In the genomic region with DNA sequence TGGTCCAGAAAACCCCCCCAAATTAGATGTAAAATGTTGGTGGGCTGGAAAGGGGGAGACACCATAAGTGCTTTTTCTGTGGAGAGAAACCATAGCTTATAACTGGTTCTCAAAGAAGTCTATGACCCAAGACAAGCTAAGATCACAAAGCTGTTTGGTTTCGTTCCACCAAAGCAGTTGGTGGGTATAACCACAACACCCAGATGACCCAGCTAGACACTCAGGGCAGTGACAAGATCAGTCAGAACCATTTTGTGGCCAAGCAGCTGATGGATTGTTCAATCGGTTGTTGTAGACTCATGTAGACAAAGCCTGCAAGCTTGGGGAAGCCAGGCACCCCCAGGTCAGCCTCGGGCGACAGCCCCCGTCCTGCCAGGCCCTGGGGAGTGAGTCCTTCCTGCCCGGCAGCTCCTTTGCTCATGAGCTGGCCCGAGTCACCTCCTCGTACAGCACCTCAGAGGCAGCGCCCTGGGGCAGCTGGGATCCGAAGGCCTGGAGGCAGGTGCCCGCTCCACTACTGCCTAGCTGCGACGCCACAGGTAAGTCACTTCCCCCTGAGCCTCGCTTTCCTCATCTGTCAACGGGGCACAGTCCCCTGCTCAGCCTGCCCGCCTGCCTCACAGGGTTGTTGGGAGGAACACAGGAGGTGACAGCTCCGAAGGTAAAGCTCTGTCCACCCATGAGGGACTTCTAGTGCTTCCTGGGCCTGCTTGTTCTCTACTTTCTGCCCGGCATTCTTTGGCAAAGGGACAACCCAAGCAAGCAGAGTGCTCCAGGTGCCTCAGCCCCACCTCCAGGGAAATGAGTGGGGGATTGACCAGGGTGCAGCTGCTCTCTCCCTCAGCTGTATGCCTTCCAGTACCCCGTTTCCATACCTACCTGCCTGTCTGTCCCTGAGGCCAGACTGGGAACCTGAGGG, we compare ENCODE assay signal across 31 cellular contexts.
DNase-seq lines count a peak whose midpoint lies in the region; ATAC-seq, FAIRE-seq and TF ChIP-seq lines count a peak whose summit lies in the region.
"Had no signal": no experiment of that assay in that cellular context is flagged by ENCODE, and none has a peak within 500 bp of the region (broad histone marks: within the 10 kb centered on the region; RNA-seq: fewer than 3 reads in every experiment).

No MANE protein-coding gene starts in this region.

- H3K27me3 ChIP-seq in H1 (replicated peaks in 1 of 4; ENCODE audit: control insufficient read depth in 3 of 4, extremely low read depth in 1 of 4, insufficient read depth in 3 of 4, low read length in 3 of 4) (no peaks in the 10 kb centered on the region), pancreas (no peaks in the 10 kb centered on the region)
- H3K27me3 ChIP-seq: neutrophil had no signal

- no peak for TF ChIP-seq RAD21 in H1 (IDR thresholded peaks at IDR 0.05 in 1 of 2, conservative IDR thresholded peaks at IDR 0.05 in 1 of 2; ENCODE audit: low read depth in 2 of 2, low read length in 2 of 2)

- CTCF ChIA-PET in activated naive CD4-positive, alpha-beta T cell treated with anti-CD3 and anti-CD28 coated beads for 36 hours (lab: Charles Lee): no interaction called here
- CTCF ChIA-PET in H1 (lab: Charles Lee; ENCODE audit: partially characterized antibody): interaction anchor here (0.7 to 1.7 kb wide), 6 partner anchors 8 to 180 kb away, joined by 3 to 7 read pairs (median 4); no protein-coding TSS in a partner anchor
- CTCF ChIA-PET in activated CD4-positive, alpha-beta memory T cell treated with anti-CD3 and anti-CD28 coated beads, Interleukin-2, amount 10 ng/mL, durations not matched to agents 7 days and 5 days (lab: Charles Lee): no interaction called here

- H2BK120ac ChIP-seq in H1 (replicated peaks; ENCODE audit: low read depth, low read length): no peak overlapping the region

- H4K8ac ChIP-seq in H1 (ENCODE audit: extremely low read depth, insufficient read depth, low read length): peak overlapping the region; percentile 64; the same call in 1 of the 2 replicates

- no peaks in the 10 kb centered on the region for H3K79me2 ChIP-seq in H1 (ENCODE audit: control insufficient read depth in 1 of 2, insufficient read depth in 2 of 2, low read length in 2 of 2)

- no peak overlapping the region for H3K4ac ChIP-seq in H1 (replicated peaks; ENCODE audit: insufficient read length, low read depth, low read length)

- intact Hi-C loops in activated naive CD4-positive, alpha-beta T cell treated with anti-CD3 and anti-CD28 coated beads for 36 hours (cut with micrococcal nuclease): no loop called here
- intact Hi-C loops in pancreas (cut with DNase I): no loop called here
- intact Hi-C loops in left ventricle myocardium superior (cut with micrococcal nuclease): no loop called here

- TF ChIP-seq CTCF in H1 (IDR thresholded peaks at IDR 0.05; ENCODE audit: control extremely low read depth in 1 of 3, insufficient read depth in 1 of 3, low read depth in 1 of 3, low read length in 3 of 3) (no peak), pancreas (IDR thresholded peaks at IDR 0.05) (no peak)

- H3K27ac Mint-ChIP-seq in activated naive CD4-positive, alpha-beta T cell treated with anti-CD3 and anti-CD28 coated beads, Interleukin-2, amount 50 U/mL, for 24 hours: peak overlapping the region; percentile 35
- H3K27ac Mint-ChIP-seq in activated naive CD4-positive, alpha-beta T cell treated with anti-CD3 and anti-CD28 coated beads for 36 hours: no peak overlapping the region
- no peak overlapping the region for H3K27ac Mint-ChIP-seq in activated CD4-positive, alpha-beta memory T cell treated with anti-CD3 and anti-CD28 coated beads, Interleukin-2, amount 10 ng/mL, durations not matched to agents 7 days and 5 days
- H3K27ac Mint-ChIP-seq: activated T-cell treated with anti-CD3 and anti-CD28 coated beads, Interleukin-2, amount 50 U/mL, for 72 hours; CD8-positive, alpha-beta T cell; GM23338; HFFc6; immature natural killer cell; T-helper 1 cell treated with Interleukin-12 subunit alpha and Interleukin-12 subunit beta and Interleukin-4 antibody, amounts not matched to agents 30 μg/mL and 1 μg/mL, for 36 hours; type B pancreatic cell had no signal

- no peak overlapping the region for H2AK5ac ChIP-seq in H1 (ENCODE audit: low read depth, low read length)

- TF ChIP-seq POLR2A in H1 (IDR thresholded peaks at IDR 0.05; ENCODE audit: control extremely low read depth in 1 of 2, low read depth in 2 of 2, low read length in 2 of 2): no peak

- H2BK15ac ChIP-seq in H1 (ENCODE audit: low read length): no peak overlapping the region

- H3K23me2 ChIP-seq in H1 (ENCODE audit: low read depth, low read length): no peaks in the 10 kb centered on the region

- H3K56ac ChIP-seq in H1 (replicated peaks; ENCODE audit: insufficient read length, low read depth, low read length): no peak overlapping the region

- H4K5ac ChIP-seq in H1 (ENCODE audit: insufficient read length, low read depth, low read length): no peak overlapping the region

- no peak overlapping the region for H3K4me2 ChIP-seq in H1 (ENCODE audit: insufficient read depth in 1 of 2, low read depth in 2 of 2, low read length in 2 of 2)
- H3K4me2 ChIP-seq: GM23338 had no signal

- no peaks in the 10 kb centered on the region for H3K4me1 Mint-ChIP-seq in activated naive CD4-positive, alpha-beta T cell treated with anti-CD3 and anti-CD28 coated beads, Interleukin-2, amount 50 U/mL, for 24 hours
- no peaks in the 10 kb centered on the region for H3K4me1 Mint-ChIP-seq in activated naive CD4-positive, alpha-beta T cell treated with anti-CD3 and anti-CD28 coated beads for 36 hours (ENCODE audit: low read depth)
- no peaks in the 10 kb centered on the region for H3K4me1 Mint-ChIP-seq in activated CD4-positive, alpha-beta memory T cell treated with anti-CD3 and anti-CD28 coated beads, Interleukin-2, amount 10 ng/mL, durations not matched to agents 7 days and 5 days
- H3K4me1 Mint-ChIP-seq: immature natural killer cell had no signal

- H3K9ac ChIP-seq in H1 (replicated peaks in 1 of 4; ENCODE audit: extremely low read depth in 1 of 4, low read depth in 3 of 4, low read length in 3 of 4): no peak overlapping the region

- H3K4me1 ChIP-seq in H1 (replicated peaks in 1 of 4; ENCODE audit: control insufficient read depth in 3 of 4, insufficient read depth in 4 of 4, low read length in 3 of 4) (peaks cover 7 to 28% (median 14%) of the 10 kb centered on the region in 4 experiments; a peak in 6 of 7 replicates), pancreas (peaks cover 6 to 9% (median 9%) of the 10 kb centered on the region in 3 donors)

- H3K23ac ChIP-seq in H1 (ENCODE audit: insufficient read length): no peak overlapping the region

- H3K9me3 ChIP-seq in H1 (ENCODE audit: insufficient read depth in 2 of 2, low read depth in 1 of 2, low read length in 1 of 2) (no peaks in the 10 kb centered on the region), pancreas (no peaks in the 10 kb centered on the region)
- H3K9me3 ChIP-seq: neutrophil had no signal

- 95% methylated on average over 14 of the region's 19 CpGs; no CpG with 5 or more reads in 1 of the 2 experiments for WGBS in H1 (ENCODE audit: extremely low coverage in 1 of 2, insufficient coverage in 1 of 2, insufficient read length in 1 of 2, insufficient replicate concordance in 2 of 2, low coverage in 1 of 2, low lambda C conversion rate in 2 of 2, missing lambda C conversion rate in 1 of 2), 2 experiments
- 72 to 78% methylated on average over 19 of the region's 19 CpGs for WGBS in pancreas, 2 donors

- no peaks in the 10 kb centered on the region for H4K20me1 ChIP-seq in H1 (replicated peaks in 1 of 2; ENCODE audit: control insufficient read depth in 1 of 2, insufficient read depth in 2 of 2, low read length in 2 of 2)

- peak overlapping the region; percentile 19; the same call in 1 of the 2 replicates for H3K18ac ChIP-seq in H1 (ENCODE audit: extremely low read depth, low read length)

- H3K14ac ChIP-seq in H1 (ENCODE audit: insufficient read length): no peak overlapping the region

- no peak for DNase-seq in activated naive CD4-positive, alpha-beta T cell treated with anti-CD3 and anti-CD28 coated beads for 36 hours
- DNase-seq in H1 (ENCODE audit: low read depth in 1 of 2, low spot score in 2 of 2): no peak
- peak in 2 of 6 donors; percentile 37 to 69 for DNase-seq in pancreas
- no peak for DNase-seq in left ventricle myocardium superior
- DNase-seq in D341Med (ENCODE audit: low spot score): no peak
- no peak for DNase-seq in activated CD4-positive, alpha-beta memory T cell treated with anti-CD3 and anti-CD28 coated beads, Interleukin-2, amount 10 ng/mL, durations not matched to agents 7 days and 5 days
- DNase-seq: activated CD4-positive, alpha-beta T cell treated with anti-CD3 and anti-CD28 coated beads, Interleukin-2, amount 50 U/mL, for 1 hour; activated CD4-positive, CD25-positive, alpha-beta regulatory T cell; activated T-cell treated with anti-CD3 and anti-CD28 coated beads, Interleukin-2, amount 50 U/mL, for 72 hours; CD8-positive, alpha-beta T cell; cerebellar nuclear complex; immature natural killer cell; IMR-90; mesenchymal stem cell; NCI-H146; NCI-H2107; NCI-H446; stimulated activated CD4-positive, alpha-beta T cell treated with anti-CD3 and anti-CD28 coated beads, Interleukin-12 subunit alpha, Interleukin-12 subunit beta, amount 100 ng/mL, for 4 hours; stimulated activated CD4-positive, alpha-beta T cell treated with anti-CD3 and anti-CD28 coated beads, Interleukin-2, amount 100 ng/mL, for 48 hours had no signal

- no peak for FAIRE-seq in H1 (lab: Jason Lieb, UNC)
- no peak for FAIRE-seq in pancreas (lab: Jason Lieb, UNC)
- FAIRE-seq: A204.1, TTC549 had no signal

- no peak overlapping the region for H3K4me3 Mint-ChIP-seq in activated naive CD4-positive, alpha-beta T cell treated with anti-CD3 and anti-CD28 coated beads, Interleukin-2, amount 50 U/mL, for 24 hours
- no peak overlapping the region for H3K4me3 Mint-ChIP-seq in activated naive CD4-positive, alpha-beta T cell treated with anti-CD3 and anti-CD28 coated beads for 36 hours
- H3K4me3 Mint-ChIP-seq in activated CD4-positive, alpha-beta memory T cell treated with anti-CD3 and anti-CD28 coated beads, Interleukin-2, amount 10 ng/mL, durations not matched to agents 7 days and 5 days: no peak overlapping the region
- H3K4me3 Mint-ChIP-seq: activated T-cell treated with anti-CD3 and anti-CD28 coated beads, Interleukin-2, amount 50 U/mL, for 72 hours; CD8-positive, alpha-beta T cell; GM23338; HFFc6; immature natural killer cell; T-helper 1 cell treated with Interleukin-12 subunit alpha and Interleukin-12 subunit beta and Interleukin-4 antibody, amounts not matched to agents 30 μg/mL and 1 μg/mL, for 36 hours; type B pancreatic cell had no signal

- no peaks in the 10 kb centered on the region for H3K36me3 ChIP-seq in H1 (ENCODE audit: control insufficient read depth in 2 of 4, insufficient read depth in 4 of 4, low read length in 3 of 4)
- H3K36me3 ChIP-seq in pancreas: no peaks in the 10 kb centered on the region
- H3K36me3 ChIP-seq: neutrophil had no signal

- H3K4me3 ChIP-seq in H1 (ENCODE audit: extremely low read depth in 1 of 4, insufficient read depth in 2 of 4, low read depth in 3 of 4, low read length in 4 of 4) (no peak overlapping the region), pancreas (no peak overlapping the region)
- H3K4me3 ChIP-seq: GM23338, SK-N-MC had no signal

- H3K79me1 ChIP-seq in H1 (ENCODE audit: low read depth, low read length): no peaks in the 10 kb centered on the region

- no peaks in the 10 kb centered on the region for H3K36me3 Mint-ChIP-seq in activated naive CD4-positive, alpha-beta T cell treated with anti-CD3 and anti-CD28 coated beads, Interleukin-2, amount 50 U/mL, for 24 hours
- no peaks in the 10 kb centered on the region for H3K36me3 Mint-ChIP-seq in activated naive CD4-positive, alpha-beta T cell treated with anti-CD3 and anti-CD28 coated beads for 36 hours (ENCODE audit: low read depth)
- no peaks in the 10 kb centered on the region for H3K36me3 Mint-ChIP-seq in activated CD4-positive, alpha-beta memory T cell treated with anti-CD3 and anti-CD28 coated beads, Interleukin-2, amount 10 ng/mL, durations not matched to agents 7 days and 5 days (ENCODE audit: low read depth)
- H3K36me3 Mint-ChIP-seq: CD8-positive, alpha-beta T cell; immature natural killer cell; type B pancreatic cell had no signal

- peak overlapping the region; percentile 60; the same call in 1 of the 2 replicates for H2BK12ac ChIP-seq in H1 (ENCODE audit: low read depth, low read length)

- peak overlapping the region; percentile 26 for H4K91ac ChIP-seq in H1 (replicated peaks; ENCODE audit: insufficient read length, low read length)

- H3K27ac ChIP-seq in H1 (ENCODE audit: low read depth, low read length) (no peak overlapping the region), pancreas (peak overlapping the region in 3 of 4 donors; percentile 28 to 58 (median 41))
- H3K27ac ChIP-seq: neutrophil, SK-N-MC had no signal

- H2BK5ac ChIP-seq in H1 (ENCODE audit: low read depth, low read length): peak overlapping the region; percentile 24; the same call in 1 of the 2 replicates

- no peak for TF ChIP-seq EP300 in H1 (IDR thresholded peaks at IDR 0.05; ENCODE audit: borderline replicate concordance in 1 of 2, low read depth in 2 of 2, low read length in 2 of 2)

- H3K27me3 Mint-ChIP-seq in activated naive CD4-positive, alpha-beta T cell treated with anti-CD3 and anti-CD28 coated beads, Interleukin-2, amount 50 U/mL, for 24 hours: no peaks in the 10 kb centered on the region
- no peaks in the 10 kb centered on the region for H3K27me3 Mint-ChIP-seq in activated naive CD4-positive, alpha-beta T cell treated with anti-CD3 and anti-CD28 coated beads for 36 hours (ENCODE audit: low read depth)
- H3K27me3 Mint-ChIP-seq in activated CD4-positive, alpha-beta memory T cell treated with anti-CD3 and anti-CD28 coated beads, Interleukin-2, amount 10 ng/mL, durations not matched to agents 7 days and 5 days: no peaks in the 10 kb centered on the region
- H3K27me3 Mint-ChIP-seq: type B pancreatic cell had no signal

- no peak overlapping the region for H2BK20ac ChIP-seq in H1 (ENCODE audit: low read length)

- no peaks in the 10 kb centered on the region for H3K9me3 Mint-ChIP-seq in activated naive CD4-positive, alpha-beta T cell treated with anti-CD3 and anti-CD28 coated beads, Interleukin-2, amount 50 U/mL, for 24 hours
- H3K9me3 Mint-ChIP-seq in activated naive CD4-positive, alpha-beta T cell treated with anti-CD3 and anti-CD28 coated beads for 36 hours: no peaks in the 10 kb centered on the region
- no peaks in the 10 kb centered on the region for H3K9me3 Mint-ChIP-seq in activated CD4-positive, alpha-beta memory T cell treated with anti-CD3 and anti-CD28 coated beads, Interleukin-2, amount 10 ng/mL, durations not matched to agents 7 days and 5 days
- H3K9me3 Mint-ChIP-seq: activated T-cell treated with anti-CD3 and anti-CD28 coated beads, Interleukin-2, amount 50 U/mL, for 72 hours; CD8-positive, alpha-beta T cell; GM23338; HFFc6; immature natural killer cell; T-helper 1 cell treated with Interleukin-12 subunit alpha and Interleukin-12 subunit beta and Interleukin-4 antibody, amounts not matched to agents 30 μg/mL and 1 μg/mL, for 36 hours; type B pancreatic cell had no signal

- no peak overlapping the region for H2AFZ ChIP-seq in H1 (ENCODE audit: low read length)
- H2AFZ ChIP-seq: GM23338 had no signal

- ATAC-seq in pancreas: peak in 3 of 4 donors; percentile 4 to 28 (median 11)
- ATAC-seq in HG02763 (IDR thresholded peaks at IDR 0.05; ENCODE audit: unreplicated experiment): no peak
- no peak for ATAC-seq in left ventricle myocardium superior
- ATAC-seq: activated T-cell treated with anti-CD3 and anti-CD28 coated beads, Interleukin-2, amount 50 U/mL, for 72 hours; CD8-positive, alpha-beta T cell; GM23338; left lobe of liver; sciatic nerve had no signal

- POLR2A ChIA-PET in H1 (lab: Charles Lee; ENCODE audit: partially characterized antibody): no interaction called here
- POLR2A ChIA-PET in activated CD4-positive, alpha-beta memory T cell treated with anti-CD3 and anti-CD28 coated beads, Interleukin-2, amount 10 ng/mL, durations not matched to agents 7 days and 5 days (lab: Charles Lee): interaction anchor here (0.7 kb wide), 1 partner anchor 23 kb away, joined by 3 read pairs; no protein-coding TSS in a partner anchor

Comparison
In these comparisons a context has a peak if more than half of its experiments do, and no peak if none do; other contexts are left out.
1. ATAC-seq: peak in pancreas (3 of 4); none in HG02763 (single experiment) and left ventricle myocardium superior (single experiment).